In genomic region chr5:14319102-14319501, GRCh38 we compare ENCODE assay signal across 34 cellular contexts.
"Had no signal": no experiment of that assay in that cellular context is flagged by ENCODE, and none has a peak within 500 bp of the region (broad histone marks: within the 10 kb centered on the region; RNA-seq: fewer than 3 reads in every experiment).

No MANE protein-coding gene starts in this region.

- H3K4me1 ChIP-seq: ascending aorta had no signal

- H3K27ac Mint-ChIP-seq: activated B cell treated with CpG ODN at 0.5 μM for 24 hours; activated CD4-positive, alpha-beta memory T cell treated with anti-CD3 and anti-CD28 coated beads for 36 hours; activated CD4-positive, alpha-beta T cell treated with anti-CD3 and anti-CD28 coated beads, Interleukin-2, amount 10 ng/mL, durations not matched to agents 24 days and 14 days; activated CD8-positive, alpha-beta T cell treated with anti-CD3 and anti-CD28 coated beads for 36 hours; activated naive CD4-positive, alpha-beta T cell treated with anti-CD3 and anti-CD28 coated beads for 36 hours; activated naive CD4-positive, alpha-beta T cell treated with anti-CD3 and anti-CD28 coated beads, Interleukin-2, amount 50 U/mL, for 24 hours; activated naive CD8-positive, alpha-beta T cell; activated naive CD8-positive, alpha-beta T cell treated with anti-CD3 and anti-CD28 coated beads, Interleukin-2, amount 10 ng/mL, durations not matched to agents 7 days and 5 days; activated naive CD8-positive, alpha-beta T cell treated with anti-CD3 and anti-CD28 coated beads, Interleukin-2, amount 50 U/mL, for 24 hours; activated T-cell treated with anti-CD3 and anti-CD28 coated beads, Interleukin-2, amount 50 U/mL, for 72 hours; activated T-helper 1 cell treated with anti-CD3 and anti-CD28 coated beads, Interleukin-12 subunit alpha, Interleukin-12 subunit beta, Interleukin-2, Interleukin-4 antibody, amounts not matched to agents 30 ng/mL and 10 ng/mL and 1 ng/mL, durations not matched to agents 14 hours and 24 hours and 36 hours; activated T-helper 17 cell treated with anti-CD3 and anti-CD28 coated beads, Interleukin-2, amount 50 U/mL, for 72 hours; T-helper 1 cell treated with Interleukin-12 subunit alpha and Interleukin-12 subunit beta and Interleukin-4 antibody, amounts not matched to agents 30 μg/mL and 1 μg/mL, for 36 hours; T-helper 2 cell treated with Interferon-gamma antibody and Interleukin-4, amounts not matched to agents 5 μg/mL and 100 μg/mL, for 36 hours had no signal

- H3K4me1 Mint-ChIP-seq: activated B cell treated with CpG ODN at 0.5 μM for 24 hours; activated CD4-positive, alpha-beta T cell treated with anti-CD3 and anti-CD28 coated beads, Interleukin-2, amount 10 ng/mL, durations not matched to agents 24 days and 14 days; activated naive CD4-positive, alpha-beta T cell treated with anti-CD3 and anti-CD28 coated beads, Interleukin-2, amount 50 U/mL, for 24 hours; activated naive CD8-positive, alpha-beta T cell treated with anti-CD3 and anti-CD28 coated beads, Interleukin-2, amount 10 ng/mL, durations not matched to agents 7 days and 5 days; activated naive CD8-positive, alpha-beta T cell treated with anti-CD3 and anti-CD28 coated beads, Interleukin-2, amount 50 U/mL, for 24 hours; activated T-helper 17 cell treated with anti-CD3 and anti-CD28 coated beads, Interleukin-2, amount 50 U/mL, for 72 hours had no signal

- H3K27me3 Mint-ChIP-seq: activated B cell treated with CpG ODN at 0.5 μM for 24 hours; activated CD4-positive, alpha-beta memory T cell treated with anti-CD3 and anti-CD28 coated beads for 36 hours; activated CD4-positive, alpha-beta T cell treated with anti-CD3 and anti-CD28 coated beads, Interleukin-2, amount 10 ng/mL, durations not matched to agents 24 days and 14 days; activated CD8-positive, alpha-beta T cell treated with anti-CD3 and anti-CD28 coated beads for 36 hours; activated naive CD8-positive, alpha-beta T cell treated with anti-CD3 and anti-CD28 coated beads, Interleukin-2, amount 10 ng/mL, durations not matched to agents 7 days and 5 days; activated naive CD8-positive, alpha-beta T cell treated with anti-CD3 and anti-CD28 coated beads, Interleukin-2, amount 50 U/mL, for 24 hours had no signal

- H3K27ac ChIP-seq: ascending aorta, VCaP had no signal

- H3K4me3 ChIP-seq: ascending aorta had no signal

- H3K9me3 ChIP-seq: ascending aorta had no signal

- H3K4me3 Mint-ChIP-seq: activated B cell treated with CpG ODN at 0.5 μM for 24 hours; activated CD4-positive, alpha-beta memory T cell treated with anti-CD3 and anti-CD28 coated beads for 36 hours; activated CD4-positive, alpha-beta T cell treated with anti-CD3 and anti-CD28 coated beads, Interleukin-2, amount 10 ng/mL, durations not matched to agents 24 days and 14 days; activated CD8-positive, alpha-beta T cell treated with anti-CD3 and anti-CD28 coated beads for 36 hours; activated naive CD4-positive, alpha-beta T cell treated with anti-CD3 and anti-CD28 coated beads for 36 hours; activated naive CD4-positive, alpha-beta T cell treated with anti-CD3 and anti-CD28 coated beads, Interleukin-2, amount 50 U/mL, for 24 hours; activated naive CD8-positive, alpha-beta T cell; activated naive CD8-positive, alpha-beta T cell treated with anti-CD3 and anti-CD28 coated beads, Interleukin-2, amount 10 ng/mL, durations not matched to agents 7 days and 5 days; activated naive CD8-positive, alpha-beta T cell treated with anti-CD3 and anti-CD28 coated beads, Interleukin-2, amount 50 U/mL, for 24 hours; activated T-cell treated with anti-CD3 and anti-CD28 coated beads, Interleukin-2, amount 50 U/mL, for 4 hours; activated T-cell treated with anti-CD3 and anti-CD28 coated beads, Interleukin-2, amount 50 U/mL, for 72 hours; activated T-helper 1 cell treated with anti-CD3 and anti-CD28 coated beads, Interleukin-12 subunit alpha, Interleukin-12 subunit beta, Interleukin-2, Interleukin-4 antibody, amounts not matched to agents 30 ng/mL and 10 ng/mL and 1 ng/mL, durations not matched to agents 14 hours and 24 hours and 36 hours; activated T-helper 17 cell treated with anti-CD3 and anti-CD28 coated beads, Interleukin-2, amount 50 U/mL, for 72 hours; brain; T-helper 1 cell treated with Interleukin-12 subunit alpha and Interleukin-12 subunit beta and Interleukin-4 antibody, amounts not matched to agents 30 μg/mL and 1 μg/mL, for 36 hours; T-helper 2 cell treated with Interferon-gamma antibody and Interleukin-4, amounts not matched to agents 5 μg/mL and 100 μg/mL, for 36 hours had no signal

- DNase-seq: activated B cell treated with CpG ODN at 0.5 μM for 24 hours; activated CD4-positive, alpha-beta memory T cell treated with anti-CD3 and anti-CD28 coated beads for 36 hours; activated CD4-positive, alpha-beta T cell treated with anti-CD3 and anti-CD28 coated beads for 4 hours; activated CD4-positive, alpha-beta T cell treated with anti-CD3 and anti-CD28 coated beads, Interleukin-2, amount 10 ng/mL, durations not matched to agents 24 days and 14 days; activated CD4-positive, alpha-beta T cell treated with anti-CD3 and anti-CD28 coated beads, Interleukin-2, amount 50 U/mL, for 1 hour; activated CD4-positive, alpha-beta T cell treated with anti-CD3 and anti-CD28 coated beads, Interleukin-2, amount 50 U/mL, for 4 hours; activated CD4-positive, CD25-positive, alpha-beta regulatory T cell treated with anti-CD3 and anti-CD28 coated beads, Interleukin-2, amount 50 U/mL, for 72 hours; activated CD8-positive, alpha-beta memory T cell treated with anti-CD3 and anti-CD28 coated beads, Interleukin-2, amount 50 U/mL, for 4 hours; activated CD8-positive, alpha-beta T cell treated with anti-CD3 and anti-CD28 coated beads for 36 hours; activated effector memory CD4-positive, alpha-beta T cell treated with anti-CD3 and anti-CD28 coated beads, Interleukin-2, amount 50 U/mL, for 16 hours; activated gamma-delta T cell treated with Interleukin-2 at 50 U/mL for 16 hours; activated naive CD4-positive, alpha-beta T cell; activated naive CD4-positive, alpha-beta T cell treated with anti-CD3 and anti-CD28 coated beads for 36 hours; activated naive CD8-positive, alpha-beta T cell treated with anti-CD3 and anti-CD28 coated beads, Interleukin-2, amount 10 ng/mL, durations not matched to agents 7 days and 5 days; activated naive CD8-positive, alpha-beta T cell treated with anti-CD3 and anti-CD28 coated beads, Interleukin-2, amount 50 U/mL, for 24 hours; activated T-cell treated with anti-CD3 and anti-CD28 coated beads for 4 hours; activated T-cell treated with anti-CD3 and anti-CD28 coated beads, Interleukin-2, amount 50 U/mL, for 1 hour; activated T-cell treated with anti-CD3 and anti-CD28 coated beads, Interleukin-2, amount 50 U/mL, for 4 hours; activated T-cell treated with anti-CD3 and anti-CD28 coated beads, Interleukin-2, amount 50 U/mL, for 72 hours; amygdala; anterior cingulate cortex; central memory CD4-positive, alpha-beta T cell; T-helper 1 cell; T-helper 2 cell; T-helper 9 cell had no signal

- H3K27me3 ChIP-seq: ascending aorta had no signal

- ATAC-seq: activated CD8-positive, alpha-beta T cell treated with anti-CD3 and anti-CD28 coated beads for 36 hours; activated naive CD8-positive, alpha-beta T cell treated with anti-CD3 and anti-CD28 coated beads, Interleukin-2, amount 50 U/mL, for 24 hours; activated T-cell treated with anti-CD3 and anti-CD28 coated beads, Interleukin-2, amount 50 U/mL, for 4 hours; activated T-cell treated with anti-CD3 and anti-CD28 coated beads, Interleukin-2, amount 50 U/mL, for 72 hours; activated T-helper 17 cell treated with anti-CD3 and anti-CD28 coated beads, Interleukin-2, amount 50 U/mL, for 72 hours had no signal

- H3K36me3 Mint-ChIP-seq: activated naive CD4-positive, alpha-beta T cell treated with anti-CD3 and anti-CD28 coated beads, Interleukin-2, amount 50 U/mL, for 24 hours; activated naive CD8-positive, alpha-beta T cell treated with anti-CD3 and anti-CD28 coated beads, Interleukin-2, amount 10 ng/mL, durations not matched to agents 7 days and 5 days had no signal

- H3K9me3 Mint-ChIP-seq: activated CD4-positive, alpha-beta T cell treated with anti-CD3 and anti-CD28 coated beads, Interleukin-2, amount 10 ng/mL, durations not matched to agents 24 days and 14 days; activated naive CD8-positive, alpha-beta T cell treated with anti-CD3 and anti-CD28 coated beads, Interleukin-2, amount 50 U/mL, for 24 hours; activated T-helper 1 cell treated with anti-CD3 and anti-CD28 coated beads, Interleukin-12 subunit alpha, Interleukin-12 subunit beta, Interleukin-2, Interleukin-4 antibody, amounts not matched to agents 30 ng/mL and 10 ng/mL and 1 ng/mL, durations not matched to agents 14 hours and 24 hours and 36 hours; T-helper 1 cell treated with Interleukin-12 subunit alpha and Interleukin-12 subunit beta and Interleukin-4 antibody, amounts not matched to agents 30 μg/mL and 1 μg/mL, for 36 hours; T-helper 2 cell treated with Interferon-gamma antibody and Interleukin-4, amounts not matched to agents 5 μg/mL and 100 μg/mL, for 36 hours had no signal
